9 cellular contexts compared by ENCODE assay signal in genomic region chr9:109497193-109498165, GRCh38. TPM values are rescaled to one million over a fixed set of nuclear protein-coding genes. Genes with fewer than 3 reads are reported as not detected.
A peak's percentile ranks its signal among the peaks of the same experiment; 100 is the strongest.
DNase-seq lines count a peak whose midpoint lies in the region; ATAC-seq and TF ChIP-seq lines count a peak whose summit lies in the region.
"Had no signal": no experiment of that assay in that cellular context is flagged by ENCODE, and none has a peak within 500 bp of the region (broad histone marks: within the 10 kb centered on the region; RNA-seq: fewer than 3 reads in every experiment).

No MANE protein-coding gene starts in this region.

- H3K27ac ChIP-seq in RWPE2 (ENCODE audit: poor library complexity, severe bottlenecking) = peak overlapping the region; percentile 71
- H3K27ac ChIP-seq in right atrium auricular region = no peak overlapping the region
- no peak overlapping the region for H3K27ac ChIP-seq in smooth muscle cell (ENCODE audit: low read depth)

- H2AFZ ChIP-seq in smooth muscle cell (ENCODE audit: low read depth) = peak overlapping the region; percentile 63

- ATAC-seq in RWPE2 (ENCODE audit: low read depth) (peak; percentile 59), GM18858 (IDR thresholded peaks at IDR 0.05; ENCODE audit: unreplicated experiment) (no peak), HG03469 (IDR thresholded peaks at IDR 0.05; ENCODE audit: unreplicated experiment) (no peak)

- peaks cover 24% of the 10 kb centered on the region for H3K36me3 ChIP-seq in RWPE2 (ENCODE audit: low read depth)
- H3K36me3 ChIP-seq in right atrium auricular region = no peaks in the 10 kb centered on the region
- no peaks in the 10 kb centered on the region for H3K36me3 ChIP-seq in smooth muscle cell (ENCODE audit: low read depth)

- peaks cover 19% of the 10 kb centered on the region for H4K20me1 ChIP-seq in smooth muscle cell (ENCODE audit: low read depth)

- H3K27me3 ChIP-seq in RWPE2 (ENCODE audit: insufficient read depth, poor library complexity, severe bottlenecking) (peaks cover 3% of the 10 kb centered on the region), right atrium auricular region (no peaks in the 10 kb centered on the region), smooth muscle cell (ENCODE audit: low read depth) (peaks cover 73% of the 10 kb centered on the region)

- H3F3A ChIP-seq in smooth muscle cell (ENCODE audit: low read depth) = peaks cover 5% of the 10 kb centered on the region

- peak overlapping the region; percentile 81 for H3K4me3 ChIP-seq in RWPE2 (ENCODE audit: severe bottlenecking)
- peak overlapping the region; percentile 52 to 60 for H3K4me3 ChIP-seq in right atrium auricular region
- peak overlapping the region; percentile 61 for H3K4me3 ChIP-seq in smooth muscle cell

- H3K79me2 ChIP-seq in smooth muscle cell (ENCODE audit: low read depth) = no peaks in the 10 kb centered on the region

- DNase-seq in HuH-7.5 (ENCODE audit: low spot score) (peak; percentile 52), RWPE2 (ENCODE audit: low spot score) (no peak), right atrium auricular region (ENCODE audit: low spot score) (no peak), smooth muscle cell (lab: John Stamatoyannopoulos, UW; ENCODE audit: unreplicated experiment) (no peak), activated T-cell treated with anti-CD3 and anti-CD28 coated beads for 4 hours (no peak)
- no peak for DNase-seq in activated CD4-positive, CD25-positive, alpha-beta regulatory T cell (lab: John Stamatoyannopoulos, UW)

- no peak for TF ChIP-seq CTCF in RWPE2 (IDR thresholded peaks at IDR 0.05; ENCODE audit: poor library complexity, severe bottlenecking)
- no peak for TF ChIP-seq CTCF in right atrium auricular region (IDR thresholded peaks at IDR 0.05)
- TF ChIP-seq CTCF in smooth muscle cell (IDR thresholded peaks at IDR 0.05; ENCODE audit: borderline replicate concordance, insufficient read depth, poor library complexity, severe bottlenecking) = no peak

- H3K9me3 ChIP-seq in RWPE2 (ENCODE audit: severe bottlenecking) (no peaks in the 10 kb centered on the region), right atrium auricular region (no peaks in the 10 kb centered on the region), smooth muscle cell (replicated peaks; ENCODE audit: low read depth) (no peaks in the 10 kb centered on the region)

- WGBS in smooth muscle cell (ENCODE audit: low lambda C conversion rate) = 18% methylated on average over 29 of the region's 85 CpGs

- H3K9ac ChIP-seq in smooth muscle cell (ENCODE audit: low read depth) = no peak overlapping the region

- H3K4me1 ChIP-seq in RWPE2 (ENCODE audit: insufficient read depth, poor library complexity, severe bottlenecking) = peaks cover 6% of the 10 kb centered on the region
- H3K4me1 ChIP-seq in right atrium auricular region = peaks cover 0 to 14% of the 10 kb centered on the region in 2 donors
- peaks cover 7% of the 10 kb centered on the region for H3K4me1 ChIP-seq in smooth muscle cell (ENCODE audit: low read depth)

- peak overlapping the region; percentile 91 for H3K4me2 ChIP-seq in smooth muscle cell

RNA-seq across cellular contexts. Expression of gene PTPN3, which starts 0.6 kb away (rescaled TPM):
- total RNA-seq in right atrium auricular region = 1 to 10 TPM; 6.9 to 7.9 TPM
- 4.7 and 5.5 TPM in 2 replicates for total RNA-seq in smooth muscle cell
- polyA plus RNA-seq in smooth muscle cell = 2.2 and 5.3 TPM in 2 replicates
- polyA plus RNA-seq: IgD-negative memory B cell had no signal
